In the genomic region with DNA sequence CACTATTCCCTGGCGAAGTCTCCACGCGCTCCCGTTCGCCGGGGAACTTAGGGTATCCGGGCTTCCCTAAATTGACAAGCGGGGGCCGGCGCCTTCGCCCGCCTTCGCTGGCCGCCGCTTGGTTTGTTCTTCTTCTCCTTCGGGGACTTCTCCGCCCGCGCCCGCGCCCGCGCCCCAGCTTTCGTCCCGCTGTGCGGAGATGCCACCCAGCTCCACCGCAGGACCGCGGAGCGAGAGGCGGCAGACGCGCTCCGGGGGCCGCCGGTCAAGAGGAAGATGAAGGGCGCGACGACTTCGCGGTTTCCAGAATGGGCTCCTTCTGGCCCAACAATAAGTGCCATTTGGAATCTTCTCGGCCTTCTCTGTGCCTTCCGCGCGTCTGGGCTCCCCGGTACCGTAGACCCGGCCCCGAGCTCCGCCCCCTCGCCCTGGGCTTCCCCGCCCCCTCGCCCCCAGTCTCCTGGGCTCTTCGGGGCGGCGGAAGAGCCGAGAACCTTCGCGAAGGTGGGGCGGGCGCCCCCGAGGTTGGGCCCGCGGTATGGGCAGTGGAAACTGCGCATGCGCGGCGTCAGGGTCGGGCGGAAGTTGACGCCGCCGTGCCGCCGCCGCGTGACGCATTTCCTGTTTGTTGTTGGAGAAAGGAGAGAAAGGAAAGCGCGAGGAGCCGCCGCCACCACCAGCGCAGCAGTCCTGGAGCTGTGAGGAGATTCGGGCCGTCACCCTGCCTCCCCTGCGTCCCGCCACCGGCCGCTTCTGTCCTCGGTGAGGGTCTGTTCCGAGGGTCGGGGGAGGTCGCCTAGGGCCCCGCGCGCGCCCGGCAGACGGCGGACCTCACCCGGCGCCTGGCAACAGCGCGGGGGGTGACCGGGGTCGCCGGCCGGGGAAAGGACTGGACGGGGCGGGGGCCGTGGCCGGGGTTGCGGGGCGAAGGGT, we compare ENCODE assay signal across 8 cellular contexts. TPM values are rescaled to one million over a fixed set of nuclear protein-coding genes. Genes with fewer than 3 reads are reported as not detected.
DNase-seq lines count a peak whose midpoint lies in the region; ATAC-seq, FAIRE-seq and TF ChIP-seq lines count a peak whose summit lies in the region.

A gene (plus strand): TSS at position 622 of the 933 bp plus-strand sequence. CDS start 21,569 bp downstream, outside the sequence.

- H3K9me3 Mint-ChIP-seq in T-cell, result no peaks in the 10 kb centered on the region

- peak in 2 of 5 experiments; percentile 11 to 30 for TF ChIP-seq CTCF in tibial nerve (IDR thresholded peaks at IDR 0.05)

- DNase-seq in GM12892 (ENCODE audit: insufficient read length), result peak; percentile 84
- DNase-seq in NCI-H1436 (lab: John Stamatoyannopoulos, UW), result peak; percentile 92
- peak; percentile 84 to 98 (median 94) for DNase-seq in T-cell
- DNase-seq in cardiac septum (ENCODE audit: low spot score), result peak; percentile 97
- DNase-seq in trophoblast cell, result peak; percentile 91 to 95
- DNase-seq in tibial nerve (ENCODE audit: low spot score in 2 of 2), result peak; percentile 90 to 93

- H3K27ac Mint-ChIP-seq in T-cell, result peak within 1 kb of the TSS; percentile 97

- H2AK5ac ChIP-seq in trophoblast cell (ENCODE audit: low read length), result peak within 1 kb of the TSS; percentile 36

- H4K12ac ChIP-seq in trophoblast cell (ENCODE audit: low read depth, low read length), result peak within 1 kb of the TSS; percentile 97

- H2BK5ac ChIP-seq in trophoblast cell (ENCODE audit: low read depth, low read length, poor library complexity), result peak within 1 kb of the TSS; percentile 78

- no peak within 1 kb of the TSS for H3K23ac ChIP-seq in trophoblast cell (ENCODE audit: low read length)

- H3K79me1 ChIP-seq in trophoblast cell (ENCODE audit: low read length), result peaks cover 7% of the 10 kb centered on the region

- TF ChIP-seq POLR2A in GM12892 (IDR thresholded peaks at IDR 0.05; ENCODE audit: low read depth, low read length) (peak; percentile 70; the same call in 1 of the 2 replicates), tibial nerve (IDR thresholded peaks at IDR 0.05) (peak; percentile 92 to 99)

- peak; percentile 99 for TF ChIP-seq EP300 in tibial nerve (IDR thresholded peaks at IDR 0.05)

- H3K79me2 ChIP-seq in trophoblast cell (ENCODE audit: control insufficient read depth, insufficient read depth, low read length, poor library complexity), result peaks cover 25% of the 10 kb centered on the region

- ATAC-seq in HG02798 (IDR thresholded peaks at IDR 0.05; ENCODE audit: poor library complexity, unreplicated experiment), result peak; percentile 84
- ATAC-seq in T-cell (replicated peaks in 1 of 4), result peak; percentile 82 to 87 (median 84)

- H4K91ac ChIP-seq in trophoblast cell (ENCODE audit: low read depth, low read length), result peak within 1 kb of the TSS; percentile 94

- intact Hi-C loops in cardiac septum (cut with DNase I), result loop anchor here (5.0 kb wide), 1 partner anchor 59 kb away; no protein-coding TSS in a partner anchor

- WGBS in adipose tissue, 3 donors, result 0 to 1% (median 1%) methylated on average over 89 to 114 of the region's 114 CpGs
- no CpG with 5 or more reads among the region's 114 CpGs for WGBS in trophoblast cell (ENCODE audit: extremely low coverage, insufficient coverage, insufficient read length)
- WGBS in tibial nerve, 2 donors, result 1% methylated on average over 60 to 74 of the region's 114 CpGs

- peak within 1 kb of the TSS; percentile 93 for H3K4ac ChIP-seq in trophoblast cell (ENCODE audit: low read depth, low read length)

- peaks cover 0 to 6% of the 10 kb centered on the region in 2 experiments for H3K36me3 ChIP-seq in trophoblast cell (ENCODE audit: control insufficient read depth in 1 of 2, insufficient read depth in 2 of 2, low read length in 2 of 2)
- H3K36me3 ChIP-seq in tibial nerve, result no peaks in the 10 kb centered on the region

- POLR2A ChIA-PET in T-cell (lab: Charles Lee), result interaction anchor here (0.5 to 1.6 kb wide), 6 partner anchors 9 to 92 kb away, joined by 3 to 6 read pairs (median 4); no protein-coding TSS in a partner anchor

- peak within 1 kb of the TSS; percentile 34 for H2BK12ac ChIP-seq in trophoblast cell (ENCODE audit: low read length)

- peak within 1 kb of the TSS; percentile 97 for H2AFZ ChIP-seq in trophoblast cell (ENCODE audit: insufficient read depth, low read length, poor library complexity)

- no peaks in the 10 kb centered on the region for H3K9me3 ChIP-seq in trophoblast cell (ENCODE audit: insufficient read depth, low read depth, low read length)
- H3K9me3 ChIP-seq in tibial nerve, result no peaks in the 10 kb centered on the region

- peak within 1 kb of the TSS; percentile 94 for H2BK120ac ChIP-seq in trophoblast cell (ENCODE audit: insufficient read depth, low read length, poor library complexity)

- H3K4me1 ChIP-seq in trophoblast cell (ENCODE audit: control insufficient read depth in 1 of 2, insufficient read depth in 2 of 2, low read length in 2 of 2) (peaks cover 6 to 7% of the 10 kb centered on the region in 2 experiments), tibial nerve (peaks cover 0 to 45% (median 19%) of the 10 kb centered on the region in 4 donors)

- FAIRE-seq in GM12892 (lab: Jason Lieb, UNC), result peak; percentile 95

- CTCF ChIA-PET in T-cell (lab: Charles Lee), result interaction anchor here in 1 of 2 donors (0.8 kb wide), 2 partner anchors 13 to 47 kb away, joined by 3 read pairs; no protein-coding TSS in a partner anchor

- peak within 1 kb of the TSS; percentile 85 for H3K4me3 ChIP-seq in trophoblast cell (ENCODE audit: low read depth, low read length)
- peak within 1 kb of the TSS; percentile 70 to 93 (median 88) for H3K4me3 ChIP-seq in tibial nerve

- peak within 1 kb of the TSS; percentile 97 for H3K14ac ChIP-seq in trophoblast cell (ENCODE audit: low read length)

- peak within 1 kb of the TSS; percentile 99 for H3K27ac ChIP-seq in adipose tissue (ENCODE audit: low read depth, low read length)
- peak within 1 kb of the TSS; percentile 92 for H3K27ac ChIP-seq in trophoblast cell (ENCODE audit: low read depth, low read length)
- H3K27ac ChIP-seq in tibial nerve, result peak within 1 kb of the TSS; percentile 95 to 100 (median 98)

- peak within 1 kb of the TSS; percentile 99 for H4K8ac ChIP-seq in trophoblast cell (ENCODE audit: low read depth, low read length)

- H3K4me1 Mint-ChIP-seq in T-cell, result peaks cover 35 to 42% (median 42%) of the 10 kb centered on the region in 3 donors

- no peaks in the 10 kb centered on the region for H3K27me3 ChIP-seq in trophoblast cell (ENCODE audit: insufficient read depth, low read length)
- no peaks in the 10 kb centered on the region for H3K27me3 ChIP-seq in tibial nerve

- peak within 1 kb of the TSS; percentile 85 for H3K9ac ChIP-seq in trophoblast cell (ENCODE audit: low read length)

- peak within 1 kb of the TSS; percentile 93 to 95 (median 95) for H3K4me3 Mint-ChIP-seq in T-cell

- H3K4me2 ChIP-seq in trophoblast cell (ENCODE audit: low read length), result peak within 1 kb of the TSS; percentile 98

- H3K18ac ChIP-seq in trophoblast cell (ENCODE audit: low read length), result peak within 1 kb of the TSS; percentile 94

- H3K27me3 Mint-ChIP-seq in T-cell, result peaks cover 0 to 5% of the 10 kb centered on the region in 2 donors

- H3K36me3 Mint-ChIP-seq in T-cell, result peaks cover 14% of the 10 kb centered on the region

RNA-seq across cellular contexts. Expression of the gene that starts here (rescaled TPM):
- polyA plus RNA-seq in GM12892 (2012; ENCODE audit: missing spikeins), result 57.1 TPM
- 100 to 1,000 TPM in 2 of 5 donors, 10 to 100 TPM in 3; 80.7 to 195 (median 89.1) TPM for total RNA-seq in T-cell
- 100 to 1,000 TPM in 1 of 3 donors, 10 to 100 TPM in 2; 32.2 to 111 (median 88.0) TPM for polyA plus RNA-seq in adipose tissue
- total RNA-seq in cardiac septum, result 171 TPM
- polyA plus RNA-seq in trophoblast cell (2013), result 169 and 171 TPM in 2 replicates
- 100 to 1,000 TPM in 2 of 4 donors, 10 to 100 TPM in 2; 85.5 to 106 (median 96.9) TPM for total RNA-seq in tibial nerve

Comparison
In these comparisons a context has a peak if more than half of its experiments do, and no peak if none do; other contexts are left out.
1. Peak in every context shown above with its lines: DNase-seq, ATAC-seq, H3K4me3 ChIP-seq and H3K27ac ChIP-seq.